Comparison of ENCODE assay signal across 1 cellular context in genomic region chr6:123769431-123769830, GRCh38.
TF ChIP-seq lines count a peak whose summit lies in the region.

No MANE protein-coding gene starts in this region.

TF ChIP-seq in H1, 55 proteins besides CTCF, POLR2A, EP300 and RAD21:
- TF ChIP-seq SIN3A (conservative IDR thresholded peaks at IDR 0.05 in 1 of 2, IDR thresholded peaks at IDR 0.05 in 1 of 2; ENCODE audit: low read depth in 1 of 2, low read length in 2 of 2), result no peak
- TF ChIP-seq JUND (IDR thresholded peaks at IDR 0.05; ENCODE audit: low read length), result no peak
- no peak for TF ChIP-seq MAX (IDR thresholded peaks at IDR 0.05)
- TF ChIP-seq CHD2 (IDR thresholded peaks at IDR 0.05; ENCODE audit: low read length), result no peak
- TF ChIP-seq RBBP5 (IDR thresholded peaks at IDR 0.05; ENCODE audit: borderline replicate concordance, low read depth, low read length), result no peak
- no peak for TF ChIP-seq SIX5 (IDR thresholded peaks at IDR 0.05; ENCODE audit: low read depth, low read length)
- TF ChIP-seq TEAD4 (IDR thresholded peaks at IDR 0.05; ENCODE audit: low read depth, low read length), result no peak
- no peak for TF ChIP-seq TBP (IDR thresholded peaks at IDR 0.05; ENCODE audit: low read depth, low read length)
- no peak for TF ChIP-seq GABPA (IDR thresholded peaks at IDR 0.05; ENCODE audit: borderline replicate concordance, insufficient read depth, low read length)
- TF ChIP-seq EZH2 (IDR thresholded peaks at IDR 0.05; ENCODE audit: low read depth, low read length, severe bottlenecking), result no peak
- TF ChIP-seq, protein P1, sequence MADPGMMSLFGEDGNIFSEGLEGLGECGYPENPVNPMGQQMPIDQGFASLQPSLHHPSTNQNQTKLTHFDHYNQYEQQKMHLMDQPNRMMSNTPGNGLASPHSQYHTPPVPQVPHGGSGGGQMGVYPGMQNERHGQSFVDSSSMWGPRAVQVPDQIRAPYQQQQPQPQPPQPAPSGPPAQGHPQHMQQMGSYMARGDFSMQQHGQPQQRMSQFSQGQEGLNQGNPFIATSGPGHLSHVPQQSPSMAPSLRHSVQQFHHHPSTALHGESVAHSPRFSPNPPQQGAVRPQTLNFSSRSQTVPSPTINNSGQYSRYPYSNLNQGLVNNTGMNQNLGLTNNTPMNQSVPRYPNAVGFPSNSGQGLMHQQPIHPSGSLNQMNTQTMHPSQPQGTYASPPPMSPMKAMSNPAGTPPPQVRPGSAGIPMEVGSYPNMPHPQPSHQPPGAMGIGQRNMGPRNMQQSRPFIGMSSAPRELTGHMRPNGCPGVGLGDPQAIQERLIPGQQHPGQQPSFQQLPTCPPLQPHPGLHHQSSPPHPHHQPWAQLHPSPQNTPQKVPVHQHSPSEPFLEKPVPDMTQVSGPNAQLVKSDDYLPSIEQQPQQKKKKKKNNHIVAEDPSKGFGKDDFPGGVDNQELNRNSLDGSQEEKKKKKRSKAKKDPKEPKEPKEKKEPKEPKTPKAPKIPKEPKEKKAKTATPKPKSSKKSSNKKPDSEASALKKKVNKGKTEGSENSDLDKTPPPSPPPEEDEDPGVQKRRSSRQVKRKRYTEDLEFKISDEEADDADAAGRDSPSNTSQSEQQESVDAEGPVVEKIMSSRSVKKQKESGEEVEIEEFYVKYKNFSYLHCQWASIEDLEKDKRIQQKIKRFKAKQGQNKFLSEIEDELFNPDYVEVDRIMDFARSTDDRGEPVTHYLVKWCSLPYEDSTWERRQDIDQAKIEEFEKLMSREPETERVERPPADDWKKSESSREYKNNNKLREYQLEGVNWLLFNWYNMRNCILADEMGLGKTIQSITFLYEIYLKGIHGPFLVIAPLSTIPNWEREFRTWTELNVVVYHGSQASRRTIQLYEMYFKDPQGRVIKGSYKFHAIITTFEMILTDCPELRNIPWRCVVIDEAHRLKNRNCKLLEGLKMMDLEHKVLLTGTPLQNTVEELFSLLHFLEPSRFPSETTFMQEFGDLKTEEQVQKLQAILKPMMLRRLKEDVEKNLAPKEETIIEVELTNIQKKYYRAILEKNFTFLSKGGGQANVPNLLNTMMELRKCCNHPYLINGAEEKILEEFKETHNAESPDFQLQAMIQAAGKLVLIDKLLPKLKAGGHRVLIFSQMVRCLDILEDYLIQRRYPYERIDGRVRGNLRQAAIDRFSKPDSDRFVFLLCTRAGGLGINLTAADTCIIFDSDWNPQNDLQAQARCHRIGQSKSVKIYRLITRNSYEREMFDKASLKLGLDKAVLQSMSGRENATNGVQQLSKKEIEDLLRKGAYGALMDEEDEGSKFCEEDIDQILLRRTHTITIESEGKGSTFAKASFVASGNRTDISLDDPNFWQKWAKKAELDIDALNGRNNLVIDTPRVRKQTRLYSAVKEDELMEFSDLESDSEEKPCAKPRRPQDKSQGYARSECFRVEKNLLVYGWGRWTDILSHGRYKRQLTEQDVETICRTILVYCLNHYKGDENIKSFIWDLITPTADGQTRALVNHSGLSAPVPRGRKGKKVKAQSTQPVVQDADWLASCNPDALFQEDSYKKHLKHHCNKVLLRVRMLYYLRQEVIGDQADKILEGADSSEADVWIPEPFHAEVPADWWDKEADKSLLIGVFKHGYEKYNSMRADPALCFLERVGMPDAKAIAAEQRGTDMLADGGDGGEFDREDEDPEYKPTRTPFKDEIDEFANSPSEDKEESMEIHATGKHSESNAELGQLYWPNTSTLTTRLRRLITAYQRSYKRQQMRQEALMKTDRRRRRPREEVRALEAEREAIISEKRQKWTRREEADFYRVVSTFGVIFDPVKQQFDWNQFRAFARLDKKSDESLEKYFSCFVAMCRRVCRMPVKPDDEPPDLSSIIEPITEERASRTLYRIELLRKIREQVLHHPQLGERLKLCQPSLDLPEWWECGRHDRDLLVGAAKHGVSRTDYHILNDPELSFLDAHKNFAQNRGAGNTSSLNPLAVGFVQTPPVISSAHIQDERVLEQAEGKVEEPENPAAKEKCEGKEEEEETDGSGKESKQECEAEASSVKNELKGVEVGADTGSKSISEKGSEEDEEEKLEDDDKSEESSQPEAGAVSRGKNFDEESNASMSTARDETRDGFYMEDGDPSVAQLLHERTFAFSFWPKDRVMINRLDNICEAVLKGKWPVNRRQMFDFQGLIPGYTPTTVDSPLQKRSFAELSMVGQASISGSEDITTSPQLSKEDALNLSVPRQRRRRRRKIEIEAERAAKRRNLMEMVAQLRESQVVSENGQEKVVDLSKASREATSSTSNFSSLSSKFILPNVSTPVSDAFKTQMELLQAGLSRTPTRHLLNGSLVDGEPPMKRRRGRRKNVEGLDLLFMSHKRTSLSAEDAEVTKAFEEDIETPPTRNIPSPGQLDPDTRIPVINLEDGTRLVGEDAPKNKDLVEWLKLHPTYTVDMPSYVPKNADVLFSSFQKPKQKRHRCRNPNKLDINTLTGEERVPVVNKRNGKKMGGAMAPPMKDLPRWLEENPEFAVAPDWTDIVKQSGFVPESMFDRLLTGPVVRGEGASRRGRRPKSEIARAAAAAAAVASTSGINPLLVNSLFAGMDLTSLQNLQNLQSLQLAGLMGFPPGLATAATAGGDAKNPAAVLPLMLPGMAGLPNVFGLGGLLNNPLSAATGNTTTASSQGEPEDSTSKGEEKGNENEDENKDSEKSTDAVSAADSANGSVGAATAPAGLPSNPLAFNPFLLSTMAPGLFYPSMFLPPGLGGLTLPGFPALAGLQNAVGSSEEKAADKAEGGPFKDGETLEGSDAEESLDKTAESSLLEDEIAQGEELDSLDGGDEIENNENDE (IDR thresholded peaks at IDR 0.05; ENCODE audit: insufficient replicate concordance, low read length), result no peak
- TF ChIP-seq TAF1 (IDR thresholded peaks at IDR 0.05; ENCODE audit: low read depth, low read length), result no peak
- TF ChIP-seq CHD1 (IDR thresholded peaks at IDR 0.05; ENCODE audit: low read depth, low read length), result no peak
- no peak for TF ChIP-seq BACH1 (IDR thresholded peaks at IDR 0.05; ENCODE audit: low read length)
